1 cellular context compared by ENCODE assay signal in the genomic region with DNA sequence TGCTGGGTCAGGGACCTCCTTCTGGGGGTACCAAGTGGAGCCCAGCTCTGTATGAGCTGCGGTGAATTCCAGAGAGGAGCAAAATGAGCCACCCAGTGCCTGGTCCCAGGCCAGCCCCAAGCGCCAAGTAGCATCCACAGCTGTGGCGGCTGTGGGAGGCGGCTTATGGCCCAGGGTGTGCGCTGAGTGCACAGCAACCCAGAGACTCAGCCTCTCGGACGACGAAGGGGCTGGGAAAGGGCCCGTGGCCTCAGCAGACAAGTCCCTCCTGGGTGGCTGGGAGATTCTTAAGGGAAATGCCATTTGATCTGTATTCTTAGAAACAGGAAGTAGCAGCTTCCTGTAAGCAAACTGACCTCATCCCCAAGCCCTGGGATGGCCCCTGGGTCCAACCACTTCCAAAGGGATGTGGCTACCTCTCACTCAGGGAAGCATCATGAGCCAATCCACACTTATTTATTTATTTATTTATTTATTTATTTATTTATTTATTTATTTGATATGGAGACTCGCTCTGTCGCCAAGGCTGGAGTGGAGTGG.
TF ChIP-seq lines count a peak whose summit lies in the region.

No MANE protein-coding gene starts in this region.

TF ChIP-seq in GM12878, 131 proteins besides CTCF, POLR2A, EP300 and RAD21:
- TF ChIP-seq EED (IDR thresholded peaks at IDR 0.05; ENCODE audit: low read depth) = 0 out of 2 replicates have a peak, but pooled peaks have one; percentile 20
- TF ChIP-seq PAX5 (IDR thresholded peaks at IDR 0.05; ENCODE audit: borderline replicate concordance, low read depth, low read length) = no peak
- no peak for TF ChIP-seq SREBF1 (IDR thresholded peaks at IDR 0.05; ENCODE audit: low read length)
- no peak for TF ChIP-seq NR2C2 (IDR thresholded peaks at IDR 0.05; ENCODE audit: borderline replicate concordance, control insufficient read depth, insufficient read length, low read depth)
- TF ChIP-seq BRCA1 (IDR thresholded peaks at IDR 0.05; ENCODE audit: low read depth, low read length) = no peak
- TF ChIP-seq HDAC6 (IDR thresholded peaks at IDR 0.05; ENCODE audit: unreplicated experiment) = no peak
- TF ChIP-seq TBL1XR1 (IDR thresholded peaks at IDR 0.05; ENCODE audit: low read depth, low read length) = no peak
- TF ChIP-seq SMAD1 (IDR thresholded peaks at IDR 0.05; ENCODE audit: low read depth, partially characterized antibody) = no peak
- TF ChIP-seq, protein P1, sequence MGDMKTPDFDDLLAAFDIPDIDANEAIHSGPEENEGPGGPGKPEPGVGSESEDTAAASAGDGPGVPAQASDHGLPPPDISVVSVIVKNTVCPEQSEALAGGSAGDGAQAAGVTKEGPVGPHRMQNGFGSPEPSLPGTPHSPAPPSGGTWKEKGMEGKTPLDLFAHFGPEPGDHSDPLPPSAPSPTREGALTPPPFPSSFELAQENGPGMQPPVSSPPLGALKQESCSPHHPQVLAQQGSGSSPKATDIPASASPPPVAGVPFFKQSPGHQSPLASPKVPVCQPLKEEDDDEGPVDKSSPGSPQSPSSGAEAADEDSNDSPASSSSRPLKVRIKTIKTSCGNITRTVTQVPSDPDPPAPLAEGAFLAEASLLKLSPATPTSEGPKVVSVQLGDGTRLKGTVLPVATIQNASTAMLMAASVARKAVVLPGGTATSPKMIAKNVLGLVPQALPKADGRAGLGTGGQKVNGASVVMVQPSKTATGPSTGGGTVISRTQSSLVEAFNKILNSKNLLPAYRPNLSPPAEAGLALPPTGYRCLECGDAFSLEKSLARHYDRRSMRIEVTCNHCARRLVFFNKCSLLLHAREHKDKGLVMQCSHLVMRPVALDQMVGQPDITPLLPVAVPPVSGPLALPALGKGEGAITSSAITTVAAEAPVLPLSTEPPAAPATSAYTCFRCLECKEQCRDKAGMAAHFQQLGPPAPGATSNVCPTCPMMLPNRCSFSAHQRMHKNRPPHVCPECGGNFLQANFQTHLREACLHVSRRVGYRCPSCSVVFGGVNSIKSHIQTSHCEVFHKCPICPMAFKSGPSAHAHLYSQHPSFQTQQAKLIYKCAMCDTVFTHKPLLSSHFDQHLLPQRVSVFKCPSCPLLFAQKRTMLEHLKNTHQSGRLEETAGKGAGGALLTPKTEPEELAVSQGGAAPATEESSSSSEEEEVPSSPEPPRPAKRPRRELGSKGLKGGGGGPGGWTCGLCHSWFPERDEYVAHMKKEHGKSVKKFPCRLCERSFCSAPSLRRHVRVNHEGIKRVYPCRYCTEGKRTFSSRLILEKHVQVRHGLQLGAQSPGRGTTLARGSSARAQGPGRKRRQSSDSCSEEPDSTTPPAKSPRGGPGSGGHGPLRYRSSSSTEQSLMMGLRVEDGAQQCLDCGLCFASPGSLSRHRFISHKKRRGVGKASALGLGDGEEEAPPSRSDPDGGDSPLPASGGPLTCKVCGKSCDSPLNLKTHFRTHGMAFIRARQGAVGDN (IDR thresholded peaks at IDR 0.05) = no peak
- TF ChIP-seq, protein P2, sequence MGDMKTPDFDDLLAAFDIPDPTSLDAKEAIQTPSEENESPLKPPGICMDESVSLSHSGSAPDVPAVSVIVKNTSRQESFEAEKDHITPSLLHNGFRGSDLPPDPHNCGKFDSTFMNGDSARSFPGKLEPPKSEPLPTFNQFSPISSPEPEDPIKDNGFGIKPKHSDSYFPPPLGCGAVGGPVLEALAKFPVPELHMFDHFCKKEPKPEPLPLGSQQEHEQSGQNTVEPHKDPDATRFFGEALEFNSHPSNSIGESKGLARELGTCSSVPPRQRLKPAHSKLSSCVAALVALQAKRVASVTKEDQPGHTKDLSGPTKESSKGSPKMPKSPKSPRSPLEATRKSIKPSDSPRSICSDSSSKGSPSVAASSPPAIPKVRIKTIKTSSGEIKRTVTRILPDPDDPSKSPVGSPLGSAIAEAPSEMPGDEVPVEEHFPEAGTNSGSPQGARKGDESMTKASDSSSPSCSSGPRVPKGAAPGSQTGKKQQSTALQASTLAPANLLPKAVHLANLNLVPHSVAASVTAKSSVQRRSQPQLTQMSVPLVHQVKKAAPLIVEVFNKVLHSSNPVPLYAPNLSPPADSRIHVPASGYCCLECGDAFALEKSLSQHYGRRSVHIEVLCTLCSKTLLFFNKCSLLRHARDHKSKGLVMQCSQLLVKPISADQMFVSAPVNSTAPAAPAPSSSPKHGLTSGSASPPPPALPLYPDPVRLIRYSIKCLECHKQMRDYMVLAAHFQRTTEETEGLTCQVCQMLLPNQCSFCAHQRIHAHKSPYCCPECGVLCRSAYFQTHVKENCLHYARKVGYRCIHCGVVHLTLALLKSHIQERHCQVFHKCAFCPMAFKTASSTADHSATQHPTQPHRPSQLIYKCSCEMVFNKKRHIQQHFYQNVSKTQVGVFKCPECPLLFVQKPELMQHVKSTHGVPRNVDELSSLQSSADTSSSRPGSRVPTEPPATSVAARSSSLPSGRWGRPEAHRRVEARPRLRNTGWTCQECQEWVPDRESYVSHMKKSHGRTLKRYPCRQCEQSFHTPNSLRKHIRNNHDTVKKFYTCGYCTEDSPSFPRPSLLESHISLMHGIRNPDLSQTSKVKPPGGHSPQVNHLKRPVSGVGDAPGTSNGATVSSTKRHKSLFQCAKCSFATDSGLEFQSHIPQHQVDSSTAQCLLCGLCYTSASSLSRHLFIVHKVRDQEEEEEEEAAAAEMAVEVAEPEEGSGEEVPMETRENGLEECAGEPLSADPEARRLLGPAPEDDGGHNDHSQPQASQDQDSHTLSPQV (IDR thresholded peaks at IDR 0.05) = no peak
- no peak for TF ChIP-seq IRF4 (IDR thresholded peaks at IDR 0.05; ENCODE audit: low read depth, low read length)
- TF ChIP-seq, protein P3, sequence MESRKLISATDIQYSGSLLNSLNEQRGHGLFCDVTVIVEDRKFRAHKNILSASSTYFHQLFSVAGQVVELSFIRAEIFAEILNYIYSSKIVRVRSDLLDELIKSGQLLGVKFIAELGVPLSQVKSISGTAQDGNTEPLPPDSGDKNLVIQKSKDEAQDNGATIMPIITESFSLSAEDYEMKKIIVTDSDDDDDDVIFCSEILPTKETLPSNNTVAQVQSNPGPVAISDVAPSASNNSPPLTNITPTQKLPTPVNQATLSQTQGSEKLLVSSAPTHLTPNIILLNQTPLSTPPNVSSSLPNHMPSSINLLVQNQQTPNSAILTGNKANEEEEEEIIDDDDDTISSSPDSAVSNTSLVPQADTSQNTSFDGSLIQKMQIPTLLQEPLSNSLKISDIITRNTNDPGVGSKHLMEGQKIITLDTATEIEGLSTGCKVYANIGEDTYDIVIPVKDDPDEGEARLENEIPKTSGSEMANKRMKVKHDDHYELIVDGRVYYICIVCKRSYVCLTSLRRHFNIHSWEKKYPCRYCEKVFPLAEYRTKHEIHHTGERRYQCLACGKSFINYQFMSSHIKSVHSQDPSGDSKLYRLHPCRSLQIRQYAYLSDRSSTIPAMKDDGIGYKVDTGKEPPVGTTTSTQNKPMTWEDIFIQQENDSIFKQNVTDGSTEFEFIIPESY (IDR thresholded peaks at IDR 0.05) = 0 out of 2 replicates have a peak, but pooled peaks have one; percentile 26
TF ChIP-seq in GM12878: peak in this region for 2.
